ENCODE assay signal across 8 cellular contexts in the genomic region with DNA sequence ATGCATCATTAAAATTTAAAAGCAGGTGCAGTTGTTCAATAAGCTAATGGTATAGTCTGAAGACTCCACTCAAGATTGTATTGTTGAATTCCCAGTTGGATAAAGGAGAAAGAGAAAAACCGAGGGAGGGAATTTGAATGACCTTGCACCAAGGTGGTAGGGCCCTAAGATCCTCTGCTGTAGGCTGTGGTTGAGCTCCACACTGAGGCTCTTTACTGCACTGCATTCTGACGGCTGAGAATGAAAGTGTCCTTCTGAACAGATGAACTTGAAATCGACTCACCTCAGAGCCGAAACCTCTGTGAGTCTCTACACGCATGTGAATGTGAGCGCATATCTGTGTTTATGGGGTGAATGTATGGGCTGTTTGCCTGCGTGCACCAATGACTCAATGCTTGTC.
DNase-seq lines count a peak whose midpoint lies in the region; ATAC-seq and TF ChIP-seq lines count a peak whose summit lies in the region.

No MANE protein-coding gene starts in this region.

- H3K4me1 ChIP-seq in left ventricle myocardium inferior (no peaks in the 10 kb centered on the region), heart left ventricle (no peaks in the 10 kb centered on the region), PC-3 (ENCODE audit: insufficient read depth, low read length) (peaks cover 22% of the 10 kb centered on the region), upper lobe of right lung (no peaks in the 10 kb centered on the region)

- no peaks in the 10 kb centered on the region for H3K9me3 ChIP-seq in left ventricle myocardium inferior (replicated peaks)
- H3K9me3 ChIP-seq in heart left ventricle, result no peaks in the 10 kb centered on the region
- H3K9me3 ChIP-seq in PC-3 (ENCODE audit: low read length), result no peaks in the 10 kb centered on the region
- no peaks in the 10 kb centered on the region for H3K9me3 ChIP-seq in upper lobe of right lung

- H4K20me1 ChIP-seq in PC-3 (ENCODE audit: low read length), result no peaks in the 10 kb centered on the region

- H3K27me3 ChIP-seq in left ventricle myocardium inferior (ENCODE audit: low read depth) (no peaks in the 10 kb centered on the region), heart left ventricle (no peaks in the 10 kb centered on the region), PC-3 (ENCODE audit: low read length) (no peaks in the 10 kb centered on the region), upper lobe of right lung (no peaks in the 10 kb centered on the region)

- H3K79me2 ChIP-seq in PC-3 (ENCODE audit: low read length), result no peaks in the 10 kb centered on the region

- H3K4me3 ChIP-seq in left ventricle myocardium inferior (no peak overlapping the region), heart left ventricle (no peak overlapping the region), PC-3 (ENCODE audit: low read length) (no peak overlapping the region), upper lobe of right lung (no peak overlapping the region)

- H3K36me3 Mint-ChIP-seq in activated naive CD8-positive, alpha-beta T cell treated with anti-CD3 and anti-CD28 coated beads for 36 hours, result no peaks in the 10 kb centered on the region

- peaks cover 5% of the 10 kb centered on the region for H3K9me3 Mint-ChIP-seq in activated naive CD8-positive, alpha-beta T cell treated with anti-CD3 and anti-CD28 coated beads for 36 hours

- TF ChIP-seq CTCF in left ventricle myocardium inferior (IDR thresholded peaks at IDR 0.05; ENCODE audit: borderline replicate concordance), result peak; percentile 28
- TF ChIP-seq CTCF in heart left ventricle (IDR thresholded peaks at IDR 0.05), result peak in 5 of 12 donors; percentile 9 to 30 (median 24)
- TF ChIP-seq CTCF in PC-3 (conservative IDR thresholded peaks at IDR 0.05; ENCODE audit: low read depth, low read length), result peak; percentile 79
- peak; percentile 13 for TF ChIP-seq CTCF in upper lobe of right lung (IDR thresholded peaks at IDR 0.05)

- TF ChIP-seq POLR2A in heart left ventricle (IDR thresholded peaks at IDR 0.05) (no peak), GM18505 (IDR thresholded peaks at IDR 0.05; ENCODE audit: borderline replicate concordance, extremely low read depth, insufficient read depth, insufficient read length) (no peak)

- H3F3A ChIP-seq in PC-3 (ENCODE audit: low read length, unreplicated experiment), result peaks cover 5% of the 10 kb centered on the region

- peak overlapping the region; percentile 69 for H3K4me2 ChIP-seq in PC-3 (ENCODE audit: low read length)

- 32 to 47% (median 36%) methylated on average over 7 of the region's 7 CpGs for WGBS in heart left ventricle, 4 donors

- no peaks in the 10 kb centered on the region for H3K27me3 Mint-ChIP-seq in activated naive CD8-positive, alpha-beta T cell treated with anti-CD3 and anti-CD28 coated beads for 36 hours

- ATAC-seq in heart left ventricle (no peak), PC-3 (peak; percentile 84), upper lobe of right lung (peak; percentile 41), GM18505 (IDR thresholded peaks at IDR 0.05; ENCODE audit: unreplicated experiment) (no peak)

- H3K36me3 ChIP-seq in left ventricle myocardium inferior (no peaks in the 10 kb centered on the region), heart left ventricle (no peaks in the 10 kb centered on the region), PC-3 (ENCODE audit: low read depth, low read length) (no peaks in the 10 kb centered on the region), upper lobe of right lung (no peaks in the 10 kb centered on the region)

- H3K4me3 Mint-ChIP-seq in activated naive CD8-positive, alpha-beta T cell treated with anti-CD3 and anti-CD28 coated beads for 36 hours, result no peak overlapping the region

- no TSS peak for BruUV-seq in PC-3 (replicated peaks; lab: Mats Ljungman, UMichigan)

- CTCF ChIA-PET in PC-3 (lab: Charles Lee), result no interaction called here

- no peak overlapping the region for H3K27ac Mint-ChIP-seq in activated naive CD8-positive, alpha-beta T cell treated with anti-CD3 and anti-CD28 coated beads for 36 hours

- H3K27ac ChIP-seq in left ventricle myocardium inferior (replicated peaks) (no peak overlapping the region), heart left ventricle (no peak overlapping the region), PC-3 (ENCODE audit: low read length) (no peak overlapping the region), upper lobe of right lung (no peak overlapping the region)

- intact Hi-C loops in left ventricle myocardium inferior (cut with micrococcal nuclease) (no loop called here), heart left ventricle (cut with DNase I) (no loop called here), PC-3 (cut with micrococcal nuclease) (loop anchor here (1.0 to 10.0 kb wide), 8 partner anchors 61 to 953 kb away; no protein-coding TSS in a partner anchor), upper lobe of right lung (cut with DNase I) (no loop called here)

- no peak overlapping the region for H3K9ac ChIP-seq in PC-3 (ENCODE audit: low read length)

- no peaks in the 10 kb centered on the region for H3K9me2 ChIP-seq in PC-3 (replicated peaks; ENCODE audit: low read length)

- POLR2A ChIA-PET in PC-3 (lab: Charles Lee; ENCODE audit: unreplicated experiment), result interaction anchor here (0.6 kb wide), 1 partner anchor 388 kb away, joined by 7 read pairs; no protein-coding TSS in a partner anchor

- no peaks in the 10 kb centered on the region for H3K4me1 Mint-ChIP-seq in activated naive CD8-positive, alpha-beta T cell treated with anti-CD3 and anti-CD28 coated beads for 36 hours

- no peak overlapping the region for H2AFZ ChIP-seq in PC-3 (ENCODE audit: low read length)

- DNase-seq in left ventricle myocardium inferior, result no peak
- DNase-seq in heart left ventricle, result no peak
- peak; percentile 70 for DNase-seq in PC-3
- DNase-seq in globus pallidus (ENCODE audit: low spot score), result peak; percentile 24
- DNase-seq in upper lobe of right lung, result no peak
- no peak for DNase-seq in activated naive CD8-positive, alpha-beta T cell treated with anti-CD3 and anti-CD28 coated beads for 36 hours
- DNase-seq in NCI-H510A (lab: John Stamatoyannopoulos, UW), result no peak

Comparison
In these comparisons a context has a peak if more than half of its experiments do, and no peak if none do; other contexts are left out.
1. DNase-seq: peak in PC-3 (single experiment) and globus pallidus (single experiment); none in left ventricle myocardium inferior (single experiment), heart left ventricle (0 of 5), upper lobe of right lung (single experiment), activated naive CD8-positive, alpha-beta T cell treated with anti-CD3 and anti-CD28 coated beads for 36 hours (single experiment) and NCI-H510A (single experiment).
2. ATAC-seq: peak in PC-3 (single experiment) and upper lobe of right lung (single experiment); none in heart left ventricle (0 of 4) and GM18505 (single experiment).